2 cellular contexts compared by ENCODE assay signal in genomic region chr16:84911490-84912216, GRCh38.
TF ChIP-seq lines count a peak whose summit lies in the region.

No MANE protein-coding gene starts in this region.

TF ChIP-seq in HepG2, 621 proteins besides CTCF, POLR2A, EP300 and RAD21 (continued from another document and continues in another):
- no peak for TF ChIP-seq PTBP1 (IDR thresholded peaks at IDR 0.05; ENCODE audit: low read depth, low read length, poor library complexity, severe bottlenecking)
- TF ChIP-seq SNRNP70 (IDR thresholded peaks at IDR 0.05; ENCODE audit: low read depth, low read length): no peak
- TF ChIP-seq TFE3 (CRISPR knock-in tag; IDR thresholded peaks at IDR 0.05): no peak
- no peak for TF ChIP-seq FOXM1 (CRISPR knock-in tag; IDR thresholded peaks at IDR 0.05)
- TF ChIP-seq DNMT3B (CRISPR knock-in tag; conservative IDR thresholded peaks at IDR 0.05): no peak
- TF ChIP-seq LBX2 (CRISPR knock-in tag; IDR thresholded peaks at IDR 0.05; ENCODE audit: borderline replicate concordance): no peak
- TF ChIP-seq BCLAF1 (IDR thresholded peaks at IDR 0.05): no peak
- no peak for TF ChIP-seq ATRX (CRISPR knock-in tag; IDR thresholded peaks at IDR 0.05; ENCODE audit: borderline replicate concordance)
- TF ChIP-seq ZNF703 (CRISPR knock-in tag; IDR thresholded peaks at IDR 0.05; ENCODE audit: borderline replicate concordance): no peak
- no peak for TF ChIP-seq ZNF367 (CRISPR knock-in tag; IDR thresholded peaks at IDR 0.05; ENCODE audit: borderline replicate concordance)
- peak; percentile 86 for TF ChIP-seq ZNF460 (CRISPR knock-in tag; IDR thresholded peaks at IDR 0.05; ENCODE audit: borderline replicate concordance)
- TF ChIP-seq EED (CRISPR knock-in tag; IDR thresholded peaks at IDR 0.05): no peak
- TF ChIP-seq ARID5B (CRISPR knock-in tag; IDR thresholded peaks at IDR 0.05): 0 out of 2 replicates have a peak, but pooled peaks have one; percentile 8
- TF ChIP-seq ZEB1 (IDR thresholded peaks at IDR 0.05; ENCODE audit: insufficient replicate concordance, low read depth): no peak
- TF ChIP-seq KDM1A (CRISPR knock-in tag; IDR thresholded peaks at IDR 0.05): 0 out of 2 replicates have a peak, but pooled peaks have one; percentile 10
- TF ChIP-seq ZNF329 (CRISPR knock-in tag; IDR thresholded peaks at IDR 0.05; ENCODE audit: low read depth): no peak
- TF ChIP-seq ZNF3 (CRISPR knock-in tag; IDR thresholded peaks at IDR 0.05): peak; percentile 93
- TF ChIP-seq GATAD2A (CRISPR knock-in tag; IDR thresholded peaks at IDR 0.05): no peak
- TF ChIP-seq CEBPB (IDR thresholded peaks at IDR 0.05; ENCODE audit: borderline replicate concordance, low read depth, low read length): peak; percentile 58

TF ChIP-seq in HEK293T, 16 proteins besides CTCF, POLR2A, EP300 and RAD21 (continued from another document):
- TF ChIP-seq ELF4 (IDR thresholded peaks at IDR 0.05): no peak
- TF ChIP-seq FOXM1 (IDR thresholded peaks at IDR 0.05; ENCODE audit: borderline replicate concordance): no peak
- no peak for TF ChIP-seq L3MBTL2 (conservative IDR thresholded peaks at IDR 0.05)
- no peak for TF ChIP-seq ZNF384 (IDR thresholded peaks at IDR 0.05)
- TF ChIP-seq HDGF (IDR thresholded peaks at IDR 0.05; ENCODE audit: borderline replicate concordance): no peak
- TF ChIP-seq TARDBP (IDR thresholded peaks at IDR 0.05): no peak
- TF ChIP-seq BHLHE40 (IDR thresholded peaks at IDR 0.05; ENCODE audit: borderline replicate concordance): no peak
- no peak for TF ChIP-seq SP1 (IDR thresholded peaks at IDR 0.05)
- TF ChIP-seq LEF1 (IDR thresholded peaks at IDR 0.05; ENCODE audit: borderline replicate concordance): no peak
- no peak for TF ChIP-seq SUZ12 (IDR thresholded peaks at IDR 0.05)
